Comparison of ENCODE assay signal across 1 cellular context in the genomic region with DNA sequence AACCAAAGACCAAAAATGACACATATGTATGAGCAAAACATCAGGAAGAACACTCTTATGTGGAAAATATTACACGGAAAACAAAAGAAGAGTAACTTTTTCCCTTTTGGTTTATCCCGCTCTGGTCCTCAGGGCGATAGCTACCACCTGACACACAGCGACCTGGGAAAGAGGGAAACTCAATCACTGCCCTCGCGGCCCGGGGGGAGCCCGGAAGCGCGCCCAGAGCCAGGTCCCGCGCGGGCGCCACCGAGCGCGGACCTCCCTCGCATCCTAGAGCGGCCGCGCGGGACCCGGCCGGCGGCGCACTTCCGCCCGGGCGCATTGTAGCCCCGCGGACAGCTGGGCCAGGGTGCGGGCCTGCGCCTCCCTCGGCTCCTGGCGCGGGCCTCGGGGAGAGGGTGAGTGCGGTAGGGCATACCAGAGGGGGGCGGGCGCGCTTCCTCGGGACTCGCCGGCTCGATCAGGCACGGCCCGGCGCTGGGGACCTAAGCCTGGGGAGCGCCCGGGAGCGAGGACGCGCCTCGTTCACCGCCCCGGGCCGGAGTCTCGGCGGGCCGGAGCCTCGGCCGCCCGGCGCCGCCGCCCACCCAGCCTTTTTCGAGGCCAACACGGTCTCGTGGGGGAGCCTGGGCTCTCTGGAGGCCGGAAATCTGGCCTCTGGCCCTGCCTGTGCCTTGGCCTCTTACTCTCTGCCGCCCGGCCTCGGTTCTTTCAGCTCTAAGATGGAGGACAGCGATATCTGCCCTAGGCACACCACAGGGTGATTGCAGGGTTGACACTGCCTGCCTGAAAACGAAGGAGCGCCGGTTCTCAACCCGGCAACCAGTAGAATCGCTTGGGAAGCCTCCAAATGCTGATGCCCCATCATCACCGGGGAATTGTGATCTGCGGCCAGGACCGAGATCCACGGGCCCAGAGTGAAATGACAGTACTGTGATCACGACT.
TF ChIP-seq lines count a peak whose summit lies in the region.

Gene ELAC1 (plus strand): TSS at position 327 of the 948 bp plus-strand sequence. CDS start 6,365 bp downstream, outside the sequence.

TF ChIP-seq in HepG2, 621 proteins besides CTCF, POLR2A, EP300 and RAD21 (continued from another document and continues in another):
- TF ChIP-seq, protein P1, sequence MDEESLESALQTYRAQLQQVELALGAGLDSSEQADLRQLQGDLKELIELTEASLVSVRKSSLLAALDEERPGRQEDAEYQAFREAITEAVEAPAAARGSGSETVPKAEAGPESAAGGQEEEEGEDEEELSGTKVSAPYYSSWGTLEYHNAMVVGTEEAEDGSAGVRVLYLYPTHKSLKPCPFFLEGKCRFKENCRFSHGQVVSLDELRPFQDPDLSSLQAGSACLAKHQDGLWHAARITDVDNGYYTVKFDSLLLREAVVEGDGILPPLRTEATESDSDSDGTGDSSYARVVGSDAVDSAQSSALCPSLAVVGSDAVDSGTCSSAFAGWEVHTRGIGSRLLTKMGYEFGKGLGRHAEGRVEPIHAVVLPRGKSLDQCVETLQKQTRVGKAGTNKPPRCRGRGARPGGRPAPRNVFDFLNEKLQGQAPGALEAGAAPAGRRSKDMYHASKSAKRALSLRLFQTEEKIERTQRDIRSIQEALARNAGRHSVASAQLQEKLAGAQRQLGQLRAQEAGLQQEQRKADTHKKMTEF (CRISPR knock-in tag; IDR thresholded peaks at IDR 0.05): peak; percentile 36; the same call in 1 of the 2 replicates
- TF ChIP-seq ELF3 (CRISPR knock-in tag; IDR thresholded peaks at IDR 0.05) (peak; percentile 74), ZNF773 (CRISPR knock-in tag; IDR thresholded peaks at IDR 0.05; ENCODE audit: borderline replicate concordance) (0 out of 2 replicates have a peak, but pooled peaks have one; percentile 77), ZNF564 (CRISPR knock-in tag; IDR thresholded peaks at IDR 0.05) (peak; percentile 63; the same call in 1 of the 2 replicates), ZFP82 (CRISPR knock-in tag; IDR thresholded peaks at IDR 0.05; ENCODE audit: borderline replicate concordance) (peak; percentile 88; the same call in 1 of the 2 replicates), SATB2 (CRISPR knock-in tag; IDR thresholded peaks at IDR 0.05) (peak; percentile 48; the same call in 1 of the 2 replicates), RORA (CRISPR knock-in tag; IDR thresholded peaks at IDR 0.05) (no peak), BORCS8-MEF2B (CRISPR knock-in tag; IDR thresholded peaks at IDR 0.05) (peak; percentile 81; the same call in 1 of the 2 replicates), NR2F1 (CRISPR knock-in tag; IDR thresholded peaks at IDR 0.05) (no peak), ZNF7 (CRISPR knock-in tag; IDR thresholded peaks at IDR 0.05) (no peak), RFX1 (IDR thresholded peaks at IDR 0.05) (no peak), REXO4 (CRISPR knock-in tag; IDR thresholded peaks at IDR 0.05; ENCODE audit: borderline replicate concordance) (peak; percentile 55; the same call in 1 of the 2 replicates), MXD1 (CRISPR knock-in tag; IDR thresholded peaks at IDR 0.05) (peak; percentile 36; the same call in 1 of the 2 replicates), RAD51 (IDR thresholded peaks at IDR 0.05; ENCODE audit: borderline replicate concordance) (no peak), TBP (CRISPR knock-in tag; IDR thresholded peaks at IDR 0.05) (no peak), POLR2G (IDR thresholded peaks at IDR 0.05; ENCODE audit: low read depth, low read length) (peak; percentile 94), RCOR2 (CRISPR knock-in tag; IDR thresholded peaks at IDR 0.05) (no peak), MIER2 (CRISPR knock-in tag; IDR thresholded peaks at IDR 0.05) (no peak), E2F2 (CRISPR knock-in tag; IDR thresholded peaks at IDR 0.05; ENCODE audit: borderline replicate concordance) (peak; percentile 41; the same call in 1 of the 2 replicates), CREBL2 (CRISPR knock-in tag; IDR thresholded peaks at IDR 0.05; ENCODE audit: borderline replicate concordance) (no peak), ZKSCAN1 (IDR thresholded peaks at IDR 0.05; ENCODE audit: low read length) (no peak), ZNF883 (CRISPR knock-in tag; IDR thresholded peaks at IDR 0.05; ENCODE audit: not compliant biosample characterization) (peak; percentile 47), FOXK1 (CRISPR knock-in tag; IDR thresholded peaks at IDR 0.05; ENCODE audit: borderline replicate concordance, low read depth) (peak; percentile 23; the same call in 1 of the 2 replicates), MLXIP (CRISPR knock-in tag; IDR thresholded peaks at IDR 0.05; ENCODE audit: borderline replicate concordance) (no peak; the same call in 1 of the 2 replicates)
- TF ChIP-seq, protein P2, sequence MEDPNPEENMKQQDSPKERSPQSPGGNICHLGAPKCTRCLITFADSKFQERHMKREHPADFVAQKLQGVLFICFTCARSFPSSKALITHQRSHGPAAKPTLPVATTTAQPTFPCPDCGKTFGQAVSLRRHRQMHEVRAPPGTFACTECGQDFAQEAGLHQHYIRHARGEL (CRISPR knock-in tag; IDR thresholded peaks at IDR 0.05): no peak
- TF ChIP-seq, protein P3, sequence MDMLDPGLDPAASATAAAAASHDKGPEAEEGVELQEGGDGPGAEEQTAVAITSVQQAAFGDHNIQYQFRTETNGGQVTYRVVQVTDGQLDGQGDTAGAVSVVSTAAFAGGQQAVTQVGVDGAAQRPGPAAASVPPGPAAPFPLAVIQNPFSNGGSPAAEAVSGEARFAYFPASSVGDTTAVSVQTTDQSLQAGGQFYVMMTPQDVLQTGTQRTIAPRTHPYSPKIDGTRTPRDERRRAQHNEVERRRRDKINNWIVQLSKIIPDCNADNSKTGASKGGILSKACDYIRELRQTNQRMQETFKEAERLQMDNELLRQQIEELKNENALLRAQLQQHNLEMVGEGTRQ (IDR thresholded peaks at IDR 0.05; ENCODE audit: low read depth, low read length): no peak
- TF ChIP-seq, protein P3 (CRISPR knock-in tag; IDR thresholded peaks at IDR 0.05; ENCODE audit: borderline replicate concordance): no peak
- TF ChIP-seq, protein P4, sequence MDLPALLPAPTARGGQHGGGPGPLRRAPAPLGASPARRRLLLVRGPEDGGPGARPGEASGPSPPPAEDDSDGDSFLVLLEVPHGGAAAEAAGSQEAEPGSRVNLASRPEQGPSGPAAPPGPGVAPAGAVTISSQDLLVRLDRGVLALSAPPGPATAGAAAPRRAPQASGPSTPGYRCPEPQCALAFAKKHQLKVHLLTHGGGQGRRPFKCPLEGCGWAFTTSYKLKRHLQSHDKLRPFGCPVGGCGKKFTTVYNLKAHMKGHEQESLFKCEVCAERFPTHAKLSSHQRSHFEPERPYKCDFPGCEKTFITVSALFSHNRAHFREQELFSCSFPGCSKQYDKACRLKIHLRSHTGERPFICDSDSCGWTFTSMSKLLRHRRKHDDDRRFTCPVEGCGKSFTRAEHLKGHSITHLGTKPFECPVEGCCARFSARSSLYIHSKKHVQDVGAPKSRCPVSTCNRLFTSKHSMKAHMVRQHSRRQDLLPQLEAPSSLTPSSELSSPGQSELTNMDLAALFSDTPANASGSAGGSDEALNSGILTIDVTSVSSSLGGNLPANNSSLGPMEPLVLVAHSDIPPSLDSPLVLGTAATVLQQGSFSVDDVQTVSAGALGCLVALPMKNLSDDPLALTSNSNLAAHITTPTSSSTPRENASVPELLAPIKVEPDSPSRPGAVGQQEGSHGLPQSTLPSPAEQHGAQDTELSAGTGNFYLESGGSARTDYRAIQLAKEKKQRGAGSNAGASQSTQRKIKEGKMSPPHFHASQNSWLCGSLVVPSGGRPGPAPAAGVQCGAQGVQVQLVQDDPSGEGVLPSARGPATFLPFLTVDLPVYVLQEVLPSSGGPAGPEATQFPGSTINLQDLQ (CRISPR knock-in tag; IDR thresholded peaks at IDR 0.05): no peak
- TF ChIP-seq, protein P5, sequence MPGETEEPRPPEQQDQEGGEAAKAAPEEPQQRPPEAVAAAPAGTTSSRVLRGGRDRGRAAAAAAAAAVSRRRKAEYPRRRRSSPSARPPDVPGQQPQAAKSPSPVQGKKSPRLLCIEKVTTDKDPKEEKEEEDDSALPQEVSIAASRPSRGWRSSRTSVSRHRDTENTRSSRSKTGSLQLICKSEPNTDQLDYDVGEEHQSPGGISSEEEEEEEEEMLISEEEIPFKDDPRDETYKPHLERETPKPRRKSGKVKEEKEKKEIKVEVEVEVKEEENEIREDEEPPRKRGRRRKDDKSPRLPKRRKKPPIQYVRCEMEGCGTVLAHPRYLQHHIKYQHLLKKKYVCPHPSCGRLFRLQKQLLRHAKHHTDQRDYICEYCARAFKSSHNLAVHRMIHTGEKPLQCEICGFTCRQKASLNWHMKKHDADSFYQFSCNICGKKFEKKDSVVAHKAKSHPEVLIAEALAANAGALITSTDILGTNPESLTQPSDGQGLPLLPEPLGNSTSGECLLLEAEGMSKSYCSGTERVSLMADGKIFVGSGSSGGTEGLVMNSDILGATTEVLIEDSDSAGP (CRISPR knock-in tag; IDR thresholded peaks at IDR 0.05; ENCODE audit: borderline replicate concordance): peak; percentile 41; the same call in 1 of the 2 replicates
- TF ChIP-seq, protein P6, sequence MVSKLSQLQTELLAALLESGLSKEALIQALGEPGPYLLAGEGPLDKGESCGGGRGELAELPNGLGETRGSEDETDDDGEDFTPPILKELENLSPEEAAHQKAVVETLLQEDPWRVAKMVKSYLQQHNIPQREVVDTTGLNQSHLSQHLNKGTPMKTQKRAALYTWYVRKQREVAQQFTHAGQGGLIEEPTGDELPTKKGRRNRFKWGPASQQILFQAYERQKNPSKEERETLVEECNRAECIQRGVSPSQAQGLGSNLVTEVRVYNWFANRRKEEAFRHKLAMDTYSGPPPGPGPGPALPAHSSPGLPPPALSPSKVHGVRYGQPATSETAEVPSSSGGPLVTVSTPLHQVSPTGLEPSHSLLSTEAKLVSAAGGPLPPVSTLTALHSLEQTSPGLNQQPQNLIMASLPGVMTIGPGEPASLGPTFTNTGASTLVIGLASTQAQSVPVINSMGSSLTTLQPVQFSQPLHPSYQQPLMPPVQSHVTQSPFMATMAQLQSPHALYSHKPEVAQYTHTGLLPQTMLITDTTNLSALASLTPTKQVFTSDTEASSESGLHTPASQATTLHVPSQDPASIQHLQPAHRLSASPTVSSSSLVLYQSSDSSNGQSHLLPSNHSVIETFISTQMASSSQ (IDR thresholded peaks at IDR 0.05; ENCODE audit: low read depth): no peak
- TF ChIP-seq, protein P6 (CRISPR knock-in tag; IDR thresholded peaks at IDR 0.05; ENCODE audit: borderline replicate concordance): peak; percentile 73
- TF ChIP-seq, protein P7, sequence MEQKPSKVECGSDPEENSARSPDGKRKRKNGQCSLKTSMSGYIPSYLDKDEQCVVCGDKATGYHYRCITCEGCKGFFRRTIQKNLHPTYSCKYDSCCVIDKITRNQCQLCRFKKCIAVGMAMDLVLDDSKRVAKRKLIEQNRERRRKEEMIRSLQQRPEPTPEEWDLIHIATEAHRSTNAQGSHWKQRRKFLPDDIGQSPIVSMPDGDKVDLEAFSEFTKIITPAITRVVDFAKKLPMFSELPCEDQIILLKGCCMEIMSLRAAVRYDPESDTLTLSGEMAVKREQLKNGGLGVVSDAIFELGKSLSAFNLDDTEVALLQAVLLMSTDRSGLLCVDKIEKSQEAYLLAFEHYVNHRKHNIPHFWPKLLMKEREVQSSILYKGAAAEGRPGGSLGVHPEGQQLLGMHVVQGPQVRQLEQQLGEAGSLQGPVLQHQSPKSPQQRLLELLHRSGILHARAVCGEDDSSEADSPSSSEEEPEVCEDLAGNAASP (CRISPR knock-in tag; IDR thresholded peaks at IDR 0.05; ENCODE audit: borderline replicate concordance): no peak
